ENCODE assay signal across 8 cellular contexts in genomic region chr5:54519083-54519541, GRCh38. TPM values are rescaled to one million over a fixed set of nuclear protein-coding genes. Genes with fewer than 3 reads are reported as not detected.
DNase-seq lines count a peak whose midpoint lies in the region; ATAC-seq, FAIRE-seq and TF ChIP-seq lines count a peak whose summit lies in the region.
"Had no signal": no experiment of that assay in that cellular context is flagged by ENCODE, and none has a peak within 500 bp of the region (broad histone marks: within the 10 kb centered on the region; RNA-seq: fewer than 3 reads in every experiment).

No MANE protein-coding gene starts in this region.

- H3K27me3 ChIP-seq in HUES64 (ENCODE audit: insufficient read depth, low read length): peaks cover 23% of the 10 kb centered on the region
- no peaks in the 10 kb centered on the region for H3K27me3 ChIP-seq in astrocyte (ENCODE audit: insufficient read depth, low read length)
- H3K27me3 ChIP-seq in kidney epithelial cell (ENCODE audit: control insufficient read depth, insufficient read depth, low read length): no peaks in the 10 kb centered on the region

- DNase-seq in astrocyte (ENCODE audit: low read depth) (no peak), kidney epithelial cell (ENCODE audit: low read depth) (no peak), GOT3 (lab: John Stamatoyannopoulos, UW) (no peak), SIG-M5 treated with dmso at 0.1 percent for 504 hours (lab: John Stamatoyannopoulos, UW; ENCODE audit: unreplicated experiment) (no peak), hepatic stellate cell (ENCODE audit: low spot score) (no peak)
- DNase-seq in stimulated activated naive CD8-positive, alpha-beta T cell treated with anti-CD3 and anti-CD28 coated beads, Interleukin-15, amount 100 ng/mL, for 72 hours: no peak

- 95% methylated on average over 31 of the region's 31 CpGs for WGBS in HUES64

- H2AFZ ChIP-seq in astrocyte (ENCODE audit: low read depth, low read length): no peak overlapping the region

- ATAC-seq in stimulated activated naive CD8-positive, alpha-beta T cell treated with anti-CD3 and anti-CD28 coated beads, Interleukin-15, amount 100 ng/mL, for 72 hours: no peak

- H3K4me1 Mint-ChIP-seq in astrocyte (ENCODE audit: low read depth, unreplicated experiment): peaks cover 42% of the 10 kb centered on the region
- H3K4me1 Mint-ChIP-seq in stimulated activated naive CD8-positive, alpha-beta T cell treated with anti-CD3 and anti-CD28 coated beads, Interleukin-15, amount 100 ng/mL, for 72 hours: peaks cover 63% of the 10 kb centered on the region

- H4K20me1 ChIP-seq in astrocyte (ENCODE audit: insufficient read depth, low read length): peaks cover 56% of the 10 kb centered on the region

- peaks cover 10% of the 10 kb centered on the region for H3K36me3 Mint-ChIP-seq in astrocyte (ENCODE audit: low read depth, unreplicated experiment)

- H3K4me1 ChIP-seq in HUES64 (ENCODE audit: insufficient read depth, low read length): peaks cover 33% of the 10 kb centered on the region
- H3K4me1 ChIP-seq in astrocyte (ENCODE audit: insufficient read depth, low read length): peaks cover 65% of the 10 kb centered on the region

- H3K27ac Mint-ChIP-seq in astrocyte (ENCODE audit: unreplicated experiment): peak overlapping the region; percentile 56
- H3K27ac Mint-ChIP-seq in stimulated activated naive CD8-positive, alpha-beta T cell treated with anti-CD3 and anti-CD28 coated beads, Interleukin-15, amount 100 ng/mL, for 72 hours: no peak overlapping the region

- peak overlapping the region; percentile 84 for H3K4me3 ChIP-seq in HUES64 (ENCODE audit: low read length)
- H3K4me3 ChIP-seq in astrocyte (ENCODE audit: insufficient read depth, low read depth, low read length): peak overlapping the region; percentile 81
- H3K4me3 ChIP-seq in kidney epithelial cell (ENCODE audit: low read depth, low read length): peak overlapping the region; percentile 55

- H3K4me3 Mint-ChIP-seq in astrocyte (ENCODE audit: unreplicated experiment): peak overlapping the region; percentile 90
- peak overlapping the region; percentile 82 to 83 for H3K4me3 Mint-ChIP-seq in stimulated activated naive CD8-positive, alpha-beta T cell treated with anti-CD3 and anti-CD28 coated beads, Interleukin-15, amount 100 ng/mL, for 72 hours

- no peak overlapping the region for H3K27ac ChIP-seq in HUES64 (ENCODE audit: low read depth, low read length)
- H3K27ac ChIP-seq in astrocyte (ENCODE audit: low read depth, low read length): peak overlapping the region; percentile 69

- H3K79me2 ChIP-seq in astrocyte (ENCODE audit: insufficient read depth, low read length): peaks cover 61% of the 10 kb centered on the region

- peak overlapping the region; percentile 90 for H3K4me2 ChIP-seq in astrocyte (ENCODE audit: low read length)

- no peaks in the 10 kb centered on the region for H3K27me3 Mint-ChIP-seq in astrocyte (ENCODE audit: low read depth, unreplicated experiment)
- H3K27me3 Mint-ChIP-seq in stimulated activated naive CD8-positive, alpha-beta T cell treated with anti-CD3 and anti-CD28 coated beads, Interleukin-15, amount 100 ng/mL, for 72 hours: no peaks in the 10 kb centered on the region

- no peaks in the 10 kb centered on the region for H3K9me3 ChIP-seq in HUES64 (ENCODE audit: insufficient read depth, low read depth, low read length)
- no peaks in the 10 kb centered on the region for H3K9me3 ChIP-seq in astrocyte (ENCODE audit: insufficient read depth, low read depth, low read length)

- H3K9ac ChIP-seq in HUES64 (ENCODE audit: low read depth, low read length) (no peak overlapping the region), astrocyte (ENCODE audit: low read length) (peak overlapping the region; percentile 85)

- FAIRE-seq in astrocyte (lab: Jason Lieb, UNC): no peak
- FAIRE-seq: islet of Langerhans had no signal

- peaks cover 5% of the 10 kb centered on the region for H3K9me3 Mint-ChIP-seq in astrocyte (ENCODE audit: unreplicated experiment)
- no peaks in the 10 kb centered on the region for H3K9me3 Mint-ChIP-seq in stimulated activated naive CD8-positive, alpha-beta T cell treated with anti-CD3 and anti-CD28 coated beads, Interleukin-15, amount 100 ng/mL, for 72 hours

- TF ChIP-seq CTCF in astrocyte (IDR thresholded peaks at IDR 0.05; ENCODE audit: insufficient read depth, low read depth, low read length) (no peak), kidney epithelial cell (IDR thresholded peaks at IDR 0.05; ENCODE audit: insufficient read depth, low read length, poor library complexity, severe bottlenecking) (no peak)

- no peaks in the 10 kb centered on the region for H3K36me3 ChIP-seq in HUES64 (ENCODE audit: insufficient read depth, low read length)
- H3K36me3 ChIP-seq in astrocyte (ENCODE audit: insufficient read depth, low read length): no peaks in the 10 kb centered on the region
- no peaks in the 10 kb centered on the region for H3K36me3 ChIP-seq in kidney epithelial cell (ENCODE audit: control insufficient read depth, insufficient read depth, low read length)

RNA-seq across cellular contexts. Expression of gene SNX18, which starts 1.6 kb away (rescaled TPM):
- 8.7 TPM for polyA plus RNA-seq in HUES64 (2013, experiment 1 of 2)
- 10.6 TPM for polyA plus RNA-seq in HUES64 (2013, experiment 2 of 2)
- total RNA-seq in astrocyte (38.8 and 43.5 TPM in 2 replicates), kidney epithelial cell (30.2 and 30.6 TPM in 2 replicates)
